In the genomic region with DNA sequence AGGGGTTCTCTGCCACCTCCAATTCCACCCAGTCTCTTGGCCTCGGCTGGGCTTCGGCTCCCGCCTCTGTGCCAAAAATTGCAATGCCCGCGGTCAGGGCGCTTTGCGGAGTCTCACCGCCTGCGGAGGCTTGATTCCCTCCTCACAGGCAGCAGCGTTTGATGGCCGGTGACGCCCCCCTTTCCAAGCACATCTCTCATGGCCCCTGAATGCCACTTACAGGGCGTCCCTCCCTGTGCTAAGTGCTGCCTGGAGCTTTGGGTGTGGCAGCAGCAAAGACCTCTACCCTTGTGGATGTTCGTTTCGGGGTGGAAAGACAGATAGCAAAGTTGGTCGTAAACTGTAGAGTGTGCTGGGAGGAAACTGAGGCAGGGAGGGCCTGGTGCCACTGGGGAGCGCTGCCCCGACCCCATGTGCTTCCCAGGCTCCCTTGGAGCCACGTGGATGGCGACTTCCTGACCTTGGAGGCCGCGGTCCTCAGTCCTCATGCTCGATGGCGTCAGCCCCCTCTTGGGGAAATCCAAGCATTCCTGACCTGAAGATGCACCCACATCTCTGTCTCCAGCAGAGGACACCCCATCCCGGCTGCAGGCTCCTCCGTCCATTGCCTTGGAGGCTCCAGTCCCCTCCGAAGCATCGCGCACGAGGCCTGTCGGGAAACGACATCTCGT, we compare ENCODE assay signal across 1 cellular context.
TF ChIP-seq lines count a peak whose summit lies in the region.

No MANE protein-coding gene starts in this region.

TF ChIP-seq in HepG2, 621 proteins besides CTCF, POLR2A, EP300 and RAD21 (continued from another document):
- TF ChIP-seq, protein P1, sequence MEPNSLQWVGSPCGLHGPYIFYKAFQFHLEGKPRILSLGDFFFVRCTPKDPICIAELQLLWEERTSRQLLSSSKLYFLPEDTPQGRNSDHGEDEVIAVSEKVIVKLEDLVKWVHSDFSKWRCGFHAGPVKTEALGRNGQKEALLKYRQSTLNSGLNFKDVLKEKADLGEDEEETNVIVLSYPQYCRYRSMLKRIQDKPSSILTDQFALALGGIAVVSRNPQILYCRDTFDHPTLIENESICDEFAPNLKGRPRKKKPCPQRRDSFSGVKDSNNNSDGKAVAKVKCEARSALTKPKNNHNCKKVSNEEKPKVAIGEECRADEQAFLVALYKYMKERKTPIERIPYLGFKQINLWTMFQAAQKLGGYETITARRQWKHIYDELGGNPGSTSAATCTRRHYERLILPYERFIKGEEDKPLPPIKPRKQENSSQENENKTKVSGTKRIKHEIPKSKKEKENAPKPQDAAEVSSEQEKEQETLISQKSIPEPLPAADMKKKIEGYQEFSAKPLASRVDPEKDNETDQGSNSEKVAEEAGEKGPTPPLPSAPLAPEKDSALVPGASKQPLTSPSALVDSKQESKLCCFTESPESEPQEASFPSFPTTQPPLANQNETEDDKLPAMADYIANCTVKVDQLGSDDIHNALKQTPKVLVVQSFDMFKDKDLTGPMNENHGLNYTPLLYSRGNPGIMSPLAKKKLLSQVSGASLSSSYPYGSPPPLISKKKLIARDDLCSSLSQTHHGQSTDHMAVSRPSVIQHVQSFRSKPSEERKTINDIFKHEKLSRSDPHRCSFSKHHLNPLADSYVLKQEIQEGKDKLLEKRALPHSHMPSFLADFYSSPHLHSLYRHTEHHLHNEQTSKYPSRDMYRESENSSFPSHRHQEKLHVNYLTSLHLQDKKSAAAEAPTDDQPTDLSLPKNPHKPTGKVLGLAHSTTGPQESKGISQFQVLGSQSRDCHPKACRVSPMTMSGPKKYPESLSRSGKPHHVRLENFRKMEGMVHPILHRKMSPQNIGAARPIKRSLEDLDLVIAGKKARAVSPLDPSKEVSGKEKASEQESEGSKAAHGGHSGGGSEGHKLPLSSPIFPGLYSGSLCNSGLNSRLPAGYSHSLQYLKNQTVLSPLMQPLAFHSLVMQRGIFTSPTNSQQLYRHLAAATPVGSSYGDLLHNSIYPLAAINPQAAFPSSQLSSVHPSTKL (CRISPR knock-in tag; IDR thresholded peaks at IDR 0.05): no peak
- TF ChIP-seq ZBTB20 (CRISPR knock-in tag; IDR thresholded peaks at IDR 0.05; ENCODE audit: borderline replicate concordance, low read depth): no peak
- no peak for TF ChIP-seq NBN (conservative IDR thresholded peaks at IDR 0.05)
- TF ChIP-seq, protein P2, sequence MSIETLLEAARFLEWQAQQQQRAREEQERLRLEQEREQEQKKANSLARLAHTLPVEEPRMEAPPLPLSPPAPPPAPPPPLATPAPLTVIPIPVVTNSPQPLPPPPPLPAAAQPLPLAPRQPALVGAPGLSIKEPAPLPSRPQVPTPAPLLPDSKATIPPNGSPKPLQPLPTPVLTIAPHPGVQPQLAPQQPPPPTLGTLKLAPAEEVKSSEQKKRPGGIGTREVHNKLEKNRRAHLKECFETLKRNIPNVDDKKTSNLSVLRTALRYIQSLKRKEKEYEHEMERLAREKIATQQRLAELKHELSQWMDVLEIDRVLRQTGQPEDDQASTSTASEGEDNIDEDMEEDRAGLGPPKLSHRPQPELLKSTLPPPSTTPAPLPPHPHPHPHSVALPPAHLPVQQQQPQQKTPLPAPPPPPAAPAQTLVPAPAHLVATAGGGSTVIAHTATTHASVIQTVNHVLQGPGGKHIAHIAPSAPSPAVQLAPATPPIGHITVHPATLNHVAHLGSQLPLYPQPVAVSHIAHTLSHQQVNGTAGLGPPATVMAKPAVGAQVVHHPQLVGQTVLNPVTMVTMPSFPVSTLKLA (IDR thresholded peaks at IDR 0.05): peak; percentile 21; the same call in 1 of the 2 replicates
- no peak for TF ChIP-seq ZNF367 (CRISPR knock-in tag; IDR thresholded peaks at IDR 0.05; ENCODE audit: borderline replicate concordance)
